Comparison of ENCODE assay signal across 6 cellular contexts in the genomic region with DNA sequence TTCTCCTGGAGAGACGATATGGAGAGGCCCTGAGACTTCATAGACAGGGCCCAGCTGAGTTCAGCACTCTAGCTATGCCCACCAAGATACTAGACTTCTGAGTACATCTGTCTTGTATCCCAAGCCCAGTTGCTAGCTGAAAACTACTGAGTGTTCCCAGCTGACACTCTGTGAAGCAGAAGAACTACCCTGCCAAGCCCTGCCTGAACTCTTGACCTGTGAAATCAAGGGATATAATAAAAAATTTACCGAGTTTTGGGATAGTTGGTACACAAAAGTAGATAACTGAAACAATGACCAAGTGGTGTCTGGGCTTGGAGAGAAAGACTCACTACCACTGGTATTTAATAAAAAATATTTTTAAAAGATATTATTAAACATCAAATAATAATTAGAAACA.
"Had no signal": no experiment of that assay in that cellular context is flagged by ENCODE, and none has a peak within 500 bp of the region (broad histone marks: within the 10 kb centered on the region; RNA-seq: fewer than 3 reads in every experiment).

No MANE protein-coding gene starts in this region.

- H2AFZ ChIP-seq: GM23248 had no signal

- FAIRE-seq: H1, H54, HTR-8/SVneo had no signal

- H3K4me3 ChIP-seq: GM23248 had no signal

- DNase-seq: GM23248, H9, HCEC 1CT had no signal

- H3K27ac ChIP-seq: GM23248 had no signal

- H3K9ac ChIP-seq: GM23248 had no signal
